In genomic region chr7:2757904-2758672, GRCh38 we compare ENCODE assay signal across 8 cellular contexts.
A peak's percentile ranks its signal among the peaks of the same experiment; 100 is the strongest.
DNase-seq lines count a peak whose midpoint lies in the region; ATAC-seq, FAIRE-seq and TF ChIP-seq lines count a peak whose summit lies in the region.

No MANE protein-coding gene starts in this region.

- no peaks in the 10 kb centered on the region for H3K27me3 ChIP-seq in foreskin keratinocyte
- H3K27me3 ChIP-seq in uterus = no peaks in the 10 kb centered on the region

- peaks cover 63% of the 10 kb centered on the region for H3K4me1 Mint-ChIP-seq in CD14-positive monocyte

- peak overlapping the region; percentile 97 to 99 (median 99) for H3K27ac Mint-ChIP-seq in CD14-positive monocyte

- H3K27ac ChIP-seq in foreskin keratinocyte (peak overlapping the region; percentile 95), uterus (peak overlapping the region; percentile 89 to 96)

- TF ChIP-seq CTCF in CD14-positive monocyte (IDR thresholded peaks at IDR 0.05) = no peak
- no peak for TF ChIP-seq CTCF in foreskin keratinocyte (conservative IDR thresholded peaks at IDR 0.05)
- no peak for TF ChIP-seq CTCF in uterus (IDR thresholded peaks at IDR 0.05)

- intact Hi-C loops in CD14-positive monocyte (cut with micrococcal nuclease) (loop anchor here in 1 of 2 donors (1.0 to 5.0 kb wide), 3 partner anchors 15 to 41 kb away; no protein-coding TSS in a partner anchor), uterus (cut with DNase I; ENCODE audit: low total_unique reads) (no loop called here)

- H3K4me3 ChIP-seq in uterus = peak overlapping the region in 1 of 2 donors; percentile 18

- H3K4me3 Mint-ChIP-seq in CD14-positive monocyte = peak overlapping the region; percentile 55 to 82

- peak; percentile 92 for FAIRE-seq in GM19239 (lab: Jason Lieb, UNC)

- H3K36me3 Mint-ChIP-seq in CD14-positive monocyte = peaks cover 49 to 64% of the 10 kb centered on the region in 2 donors

- peaks cover 2 to 13% (median 3%) of the 10 kb centered on the region in 7 donors for H3K9me3 Mint-ChIP-seq in CD14-positive monocyte

- H3K27me3 Mint-ChIP-seq in CD14-positive monocyte (ENCODE audit: low read depth in 3 of 3) = no peaks in the 10 kb centered on the region

- no peaks in the 10 kb centered on the region for H3K36me3 ChIP-seq in uterus

- ATAC-seq in HG03280 (IDR thresholded peaks at IDR 0.05; ENCODE audit: unreplicated experiment) (peak; percentile 76), foreskin keratinocyte (peak; percentile 85)

- H3K9me3 ChIP-seq in uterus = no peaks in the 10 kb centered on the region

- peak; percentile 92 for DNase-seq in CD14-positive monocyte (ENCODE audit: low spot score)
- DNase-seq in GM19239 (ENCODE audit: insufficient read length, low spot score) = no peak
- peak; percentile 91 for DNase-seq in OCI-M1 (lab: John Stamatoyannopoulos, UW)
- peak; percentile 15 for DNase-seq in activated T-helper 1 cell treated with Interleukin-2 at 50 U/mL for 16 hours (ENCODE audit: low read depth)
- DNase-seq in foreskin keratinocyte = peak; percentile 98
- peak; percentile 78 for DNase-seq in pulmonary artery endothelial cell (ENCODE audit: low read depth, low spot score)
- peak; percentile 68 to 78 for DNase-seq in uterus

- TF ChIP-seq POLR2A in uterus (IDR thresholded peaks at IDR 0.05) = no peak

- H3K4me1 ChIP-seq in foreskin keratinocyte = peaks cover 27% of the 10 kb centered on the region
- peaks cover 12 to 26% of the 10 kb centered on the region in 2 donors for H3K4me1 ChIP-seq in uterus
